In the genomic region with DNA sequence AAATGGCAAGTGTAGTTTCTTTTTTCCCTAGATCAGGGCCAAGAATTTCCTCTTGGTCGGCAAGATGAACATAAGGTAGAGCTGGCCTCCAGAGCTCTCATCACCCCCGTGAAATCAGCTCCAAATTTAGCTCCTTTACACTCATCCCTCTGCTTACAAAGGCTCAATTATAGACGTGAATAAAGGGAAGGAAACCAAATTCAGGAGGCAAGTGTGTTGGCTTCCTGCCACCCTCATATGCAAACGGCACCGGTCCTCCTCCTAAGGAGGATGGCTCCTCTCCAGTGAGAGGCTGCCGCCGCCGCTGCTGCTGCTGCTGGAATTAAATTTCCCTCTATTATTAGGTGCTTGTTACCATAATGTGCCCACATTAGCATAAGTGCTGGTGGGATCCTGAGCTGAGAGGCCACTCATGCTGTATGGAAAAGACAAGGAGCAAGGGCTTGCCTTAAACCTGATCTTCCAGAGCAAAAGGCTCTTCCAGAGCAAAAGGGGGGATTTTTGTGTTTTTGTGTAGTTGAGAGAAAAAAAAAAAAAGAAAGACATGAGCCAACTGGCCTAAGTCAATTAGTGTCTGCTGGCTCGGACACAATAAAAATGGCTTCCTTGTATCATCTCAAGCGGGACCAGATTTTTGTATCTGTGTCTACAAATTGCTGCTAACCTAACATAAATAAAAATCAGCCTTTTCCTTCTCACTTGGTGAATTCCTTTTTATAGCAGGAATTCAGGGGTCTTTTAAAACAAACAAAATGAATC, we compare ENCODE assay signal across 11 cellular contexts.
DNase-seq lines count a peak whose midpoint lies in the region; ATAC-seq and TF ChIP-seq lines count a peak whose summit lies in the region.
"Had no signal": no experiment of that assay in that cellular context is flagged by ENCODE, and none has a peak within 500 bp of the region (broad histone marks: within the 10 kb centered on the region; RNA-seq: fewer than 3 reads in every experiment).

No MANE protein-coding gene starts in this region.

- no peaks in the 10 kb centered on the region for H3K36me3 Mint-ChIP-seq in endodermal cell (ENCODE audit: low read depth)

- TF ChIP-seq CTCF in endodermal cell (conservative IDR thresholded peaks at IDR 0.05): no peak
- TF ChIP-seq CTCF in coronary artery (IDR thresholded peaks at IDR 0.05): no peak
- TF ChIP-seq CTCF in tibial nerve (IDR thresholded peaks at IDR 0.05): no peak

- H3K27ac ChIP-seq in endodermal cell (ENCODE audit: low read depth, low read length) (no peak overlapping the region), coronary artery (no peak overlapping the region), tibial nerve (no peak overlapping the region)
- H3K27ac ChIP-seq: right atrium auricular region, VCaP had no signal

- H3K4me1 ChIP-seq in endodermal cell (ENCODE audit: control insufficient read depth, insufficient read depth, low read length): no peaks in the 10 kb centered on the region
- H3K4me1 ChIP-seq in tibial nerve: peaks cover 0 to 8% (median 2%) of the 10 kb centered on the region in 4 donors

- H3K4me3 Mint-ChIP-seq in endodermal cell: no peak overlapping the region

- DNase-seq in NCI-H2081 (lab: John Stamatoyannopoulos, UW) (peak; percentile 61 to 77), NCI-H2081 treated with DMSO at 0.1 percent for 48 hours (lab: John Stamatoyannopoulos, UW) (no peak), NCI-H2227 treated with DMSO at 0.1 percent for 48 hours (lab: John Stamatoyannopoulos, UW) (peak; percentile 88), endodermal cell (peak; percentile 63), sciatic nerve (ENCODE audit: low spot score) (peak; percentile 64), coronary artery (ENCODE audit: low spot score) (no peak), tibial nerve (ENCODE audit: low spot score in 2 of 2) (no peak)
- DNase-seq: NCI-H1930 had no signal

- no peaks in the 10 kb centered on the region for H3K27me3 Mint-ChIP-seq in endodermal cell (ENCODE audit: insufficient read depth)

- peaks cover 9% of the 10 kb centered on the region for H3K9me3 Mint-ChIP-seq in endodermal cell

- H3K4me3 ChIP-seq in endodermal cell (ENCODE audit: low read length) (no peak overlapping the region), coronary artery (no peak overlapping the region), tibial nerve (no peak overlapping the region)
- H3K4me3 ChIP-seq: right atrium auricular region had no signal

- H3K9me3 ChIP-seq in endodermal cell (ENCODE audit: control insufficient read depth, low read length): no peaks in the 10 kb centered on the region
- peaks cover 0 to 8% (median 0%) of the 10 kb centered on the region in 4 donors for H3K9me3 ChIP-seq in tibial nerve

- ATAC-seq in sciatic nerve (peak; percentile 57), HG03457 (IDR thresholded peaks at IDR 0.05; ENCODE audit: unreplicated experiment) (no peak)

- WGBS in endodermal cell (ENCODE audit: insufficient coverage in 1 of 2, insufficient read length in 1 of 2), 2 experiments: 66 to 67% methylated on average over 3 to 10 of the region's 10 CpGs
- 12 to 26% methylated on average over 10 of the region's 10 CpGs for WGBS in tibial nerve, 2 donors

- no peak for TF ChIP-seq EP300 in tibial nerve (IDR thresholded peaks at IDR 0.05)

- H3K27me3 ChIP-seq in endodermal cell (ENCODE audit: control insufficient read depth, insufficient read depth, low read length, poor library complexity, severe bottlenecking) (no peaks in the 10 kb centered on the region), tibial nerve (no peaks in the 10 kb centered on the region)
- H3K27me3 ChIP-seq: right atrium auricular region had no signal

- H3K4me1 Mint-ChIP-seq in endodermal cell: peaks cover 18% of the 10 kb centered on the region

- TF ChIP-seq POLR2A in tibial nerve (IDR thresholded peaks at IDR 0.05): no peak

- no peak overlapping the region for H3K9ac ChIP-seq in endodermal cell (ENCODE audit: extremely low read depth, low read length, poor library complexity, severe bottlenecking)

- intact Hi-C loops in sciatic nerve (cut with DNase I): no loop called here

- H3K36me3 ChIP-seq in endodermal cell (ENCODE audit: control insufficient read depth, insufficient read depth, low read length) (no peaks in the 10 kb centered on the region), tibial nerve (no peaks in the 10 kb centered on the region)
- H3K36me3 ChIP-seq: right atrium auricular region had no signal

- no peak overlapping the region for H3K27ac Mint-ChIP-seq in endodermal cell

Comparison
In these comparisons a context has a peak if more than half of its experiments do, and no peak if none do; other contexts are left out.
1. DNase-seq: peak in NCI-H2081 (2 of 2), NCI-H2227 treated with DMSO at 0.1 percent for 48 hours (single experiment), endodermal cell (single experiment) and sciatic nerve (single experiment); none in NCI-H2081 treated with DMSO at 0.1 percent for 48 hours (single experiment), coronary artery (single experiment) and tibial nerve (0 of 2).